Comparison of ENCODE assay signal across 9 cellular contexts in genomic region chr10:98242823-98243222, GRCh38. TPM values are rescaled to one million over a fixed set of nuclear protein-coding genes. Genes with fewer than 3 reads are reported as not detected.
DNase-seq lines count a peak whose midpoint lies in the region; ATAC-seq and TF ChIP-seq lines count a peak whose summit lies in the region.
"Had no signal": no experiment of that assay in that cellular context is flagged by ENCODE, and none has a peak within 500 bp of the region (broad histone marks: within the 10 kb centered on the region; RNA-seq: fewer than 3 reads in every experiment).

No MANE protein-coding gene starts in this region.

- POLR2A ChIA-PET in activated CD8-positive, alpha-beta T cell treated with anti-CD3 and anti-CD28 coated beads, Interleukin-2, amount 10 ng/mL, durations not matched to agents 7 days and 5 days (lab: Charles Lee) = no interaction called here

- H3K27me3 Mint-ChIP-seq in activated CD8-positive, alpha-beta T cell treated with anti-CD3 and anti-CD28 coated beads, Interleukin-2, amount 10 ng/mL, durations not matched to agents 7 days and 5 days (ENCODE audit: low read depth) = no peaks in the 10 kb centered on the region

- H3K27ac Mint-ChIP-seq in activated CD8-positive, alpha-beta T cell treated with anti-CD3 and anti-CD28 coated beads, Interleukin-2, amount 10 ng/mL, durations not matched to agents 7 days and 5 days = no peak overlapping the region

- H3K9me3 ChIP-seq in neural cell (ENCODE audit: low read length) = no peaks in the 10 kb centered on the region

- H3K9me3 Mint-ChIP-seq in activated CD8-positive, alpha-beta T cell treated with anti-CD3 and anti-CD28 coated beads, Interleukin-2, amount 10 ng/mL, durations not matched to agents 7 days and 5 days (ENCODE audit: insufficient read depth) = no peaks in the 10 kb centered on the region

- peaks cover 4% of the 10 kb centered on the region for H3K4me1 Mint-ChIP-seq in activated CD8-positive, alpha-beta T cell treated with anti-CD3 and anti-CD28 coated beads, Interleukin-2, amount 10 ng/mL, durations not matched to agents 7 days and 5 days (ENCODE audit: low read depth)

- DNase-seq in EL = peak; percentile 33
- DNase-seq in NAMALWA (ENCODE audit: low spot score) = peak; percentile 41
- DNase-seq in coronary artery (ENCODE audit: low spot score) = no peak
- no peak for DNase-seq in activated naive CD4-positive, alpha-beta T cell (lab: John Stamatoyannopoulos, UW)
- no peak for DNase-seq in activated CD8-positive, alpha-beta T cell treated with anti-CD3 and anti-CD28 coated beads, Interleukin-2, amount 10 ng/mL, durations not matched to agents 7 days and 5 days
- DNase-seq in stimulated activated naive CD4-positive, alpha-beta T cell (lab: John Stamatoyannopoulos, UW) = no peak
- DNase-seq: T-helper 1 cell had no signal

- CTCF ChIA-PET in activated CD8-positive, alpha-beta T cell treated with anti-CD3 and anti-CD28 coated beads, Interleukin-2, amount 10 ng/mL, durations not matched to agents 7 days and 5 days (lab: Charles Lee) = no interaction called here

- H3K79me2 ChIP-seq in neural cell (replicated peaks; ENCODE audit: insufficient read depth, low read length) = no peaks in the 10 kb centered on the region

- no peak overlapping the region for H3K27ac ChIP-seq in coronary artery
- no peak overlapping the region for H3K27ac ChIP-seq in neural cell (ENCODE audit: low read length)

- no peaks in the 10 kb centered on the region for H3F3A ChIP-seq in neural cell (ENCODE audit: insufficient read depth, low read length, poor library complexity, severe bottlenecking)

- H4K20me1 ChIP-seq in neural cell (ENCODE audit: insufficient read depth) = no peaks in the 10 kb centered on the region

- H2AFZ ChIP-seq in neural cell (ENCODE audit: low read depth, low read length) = no peak overlapping the region

- H3K4me3 Mint-ChIP-seq in activated CD8-positive, alpha-beta T cell treated with anti-CD3 and anti-CD28 coated beads, Interleukin-2, amount 10 ng/mL, durations not matched to agents 7 days and 5 days = no peak overlapping the region

- H3K36me3 Mint-ChIP-seq in activated CD8-positive, alpha-beta T cell treated with anti-CD3 and anti-CD28 coated beads, Interleukin-2, amount 10 ng/mL, durations not matched to agents 7 days and 5 days (ENCODE audit: low read depth) = peaks cover 33% of the 10 kb centered on the region

- H3K4me3 ChIP-seq in coronary artery (no peak overlapping the region), neural cell (ENCODE audit: low read length) (no peak overlapping the region)

- no peak for TF ChIP-seq EP300 in neural cell (conservative IDR thresholded peaks at IDR 0.05; ENCODE audit: poor library complexity, severe bottlenecking)

- H3K9me2 ChIP-seq in neural cell (ENCODE audit: insufficient read depth, low read length) = no peaks in the 10 kb centered on the region

- no peak overlapping the region for H3K9ac ChIP-seq in neural cell (ENCODE audit: low read length)

- H3K4me2 ChIP-seq in neural cell (ENCODE audit: low read length) = no peak overlapping the region

- TF ChIP-seq CTCF in coronary artery (IDR thresholded peaks at IDR 0.05) = peak; percentile 35
- TF ChIP-seq CTCF in neural cell (IDR thresholded peaks at IDR 0.05; ENCODE audit: poor library complexity, severe bottlenecking) = peak; percentile 86

- ATAC-seq in HG03095 (IDR thresholded peaks at IDR 0.05; ENCODE audit: unreplicated experiment) = no peak
- ATAC-seq in activated CD8-positive, alpha-beta T cell treated with anti-CD3 and anti-CD28 coated beads, Interleukin-2, amount 10 ng/mL, durations not matched to agents 7 days and 5 days = no peak

- TF ChIP-seq RAD21 in neural cell (conservative IDR thresholded peaks at IDR 0.05) = peak; percentile 91

- no peaks in the 10 kb centered on the region for H3K27me3 ChIP-seq in neural cell (ENCODE audit: insufficient read depth, low read depth, low read length)

- H3K36me3 ChIP-seq in neural cell (ENCODE audit: insufficient read depth, low read length) = no peaks in the 10 kb centered on the region

TF ChIP-seq in neural cell, 6 proteins besides CTCF, POLR2A, EP300 and RAD21:
- TF ChIP-seq EZH2 (IDR thresholded peaks at IDR 0.05; ENCODE audit: borderline replicate concordance, insufficient read depth, low read length, poor library complexity, severe bottlenecking) (no peak), TAF1 (IDR thresholded peaks at IDR 0.05; ENCODE audit: low read depth) (no peak), MXI1 (conservative IDR thresholded peaks at IDR 0.05; ENCODE audit: poor library complexity, severe bottlenecking) (no peak), POLR2AphosphoS5 (IDR thresholded peaks at IDR 0.05) (no peak), SMC3 (conservative IDR thresholded peaks at IDR 0.05; ENCODE audit: poor library complexity) (peak; percentile 90)
- TF ChIP-seq, protein P1, sequence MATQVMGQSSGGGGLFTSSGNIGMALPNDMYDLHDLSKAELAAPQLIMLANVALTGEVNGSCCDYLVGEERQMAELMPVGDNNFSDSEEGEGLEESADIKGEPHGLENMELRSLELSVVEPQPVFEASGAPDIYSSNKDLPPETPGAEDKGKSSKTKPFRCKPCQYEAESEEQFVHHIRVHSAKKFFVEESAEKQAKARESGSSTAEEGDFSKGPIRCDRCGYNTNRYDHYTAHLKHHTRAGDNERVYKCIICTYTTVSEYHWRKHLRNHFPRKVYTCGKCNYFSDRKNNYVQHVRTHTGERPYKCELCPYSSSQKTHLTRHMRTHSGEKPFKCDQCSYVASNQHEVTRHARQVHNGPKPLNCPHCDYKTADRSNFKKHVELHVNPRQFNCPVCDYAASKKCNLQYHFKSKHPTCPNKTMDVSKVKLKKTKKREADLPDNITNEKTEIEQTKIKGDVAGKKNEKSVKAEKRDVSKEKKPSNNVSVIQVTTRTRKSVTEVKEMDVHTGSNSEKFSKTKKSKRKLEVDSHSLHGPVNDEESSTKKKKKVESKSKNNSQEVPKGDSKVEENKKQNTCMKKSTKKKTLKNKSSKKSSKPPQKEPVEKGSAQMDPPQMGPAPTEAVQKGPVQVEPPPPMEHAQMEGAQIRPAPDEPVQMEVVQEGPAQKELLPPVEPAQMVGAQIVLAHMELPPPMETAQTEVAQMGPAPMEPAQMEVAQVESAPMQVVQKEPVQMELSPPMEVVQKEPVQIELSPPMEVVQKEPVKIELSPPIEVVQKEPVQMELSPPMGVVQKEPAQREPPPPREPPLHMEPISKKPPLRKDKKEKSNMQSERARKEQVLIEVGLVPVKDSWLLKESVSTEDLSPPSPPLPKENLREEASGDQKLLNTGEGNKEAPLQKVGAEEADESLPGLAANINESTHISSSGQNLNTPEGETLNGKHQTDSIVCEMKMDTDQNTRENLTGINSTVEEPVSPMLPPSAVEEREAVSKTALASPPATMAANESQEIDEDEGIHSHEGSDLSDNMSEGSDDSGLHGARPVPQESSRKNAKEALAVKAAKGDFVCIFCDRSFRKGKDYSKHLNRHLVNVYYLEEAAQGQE (IDR thresholded peaks at IDR 0.05; ENCODE audit: borderline replicate concordance) = no peak

RNA-seq across cellular contexts. Expression of gene LOXL4, which starts 25.2 kb away (rescaled TPM):
- polyA plus RNA-seq in neural cell = not detected in 2 replicates
- polyA minus RNA-seq in neural cell = not detected in 2 replicates
- total RNA-seq in activated CD8-positive, alpha-beta T cell treated with anti-CD3 and anti-CD28 coated beads, Interleukin-2, amount 10 ng/mL, durations not matched to agents 7 days and 5 days = not detected

Comparison
In these comparisons a context has a peak if more than half of its experiments do, and no peak if none do; other contexts are left out.
1. DNase-seq: peak in EL (single experiment) and NAMALWA (single experiment); none in coronary artery (single experiment), activated naive CD4-positive, alpha-beta T cell (0 of 4), activated CD8-positive, alpha-beta T cell treated with anti-CD3 and anti-CD28 coated beads, Interleukin-2, amount 10 ng/mL, durations not matched to agents 7 days and 5 days (single experiment) and stimulated activated naive CD4-positive, alpha-beta T cell (0 of 6).